ENCODE assay signal across 9 cellular contexts in the genomic region with DNA sequence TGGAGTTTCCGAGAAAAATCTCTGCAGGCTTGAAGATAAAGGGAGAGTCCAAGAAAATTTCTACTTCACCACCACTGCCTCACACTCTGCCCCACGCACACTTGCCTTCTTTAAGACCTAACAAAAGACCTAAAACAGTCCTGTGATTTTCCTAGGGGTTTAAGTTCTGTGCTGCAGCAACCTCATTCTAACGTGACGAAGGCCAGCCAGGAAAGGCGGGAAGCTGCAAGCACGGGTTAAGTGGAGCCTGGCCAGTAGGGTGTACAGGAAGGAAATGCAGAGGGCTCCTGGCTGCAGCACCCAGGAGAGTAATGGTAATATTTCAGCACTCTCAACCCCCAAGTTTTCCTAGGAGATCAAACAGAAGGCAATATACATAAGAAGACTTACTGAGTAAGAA. TPM values are rescaled to one million over a fixed set of nuclear protein-coding genes. Genes with fewer than 3 reads are reported as not detected.
DNase-seq lines count a peak whose midpoint lies in the region; ATAC-seq and TF ChIP-seq lines count a peak whose summit lies in the region.
"Had no signal": no experiment of that assay in that cellular context is flagged by ENCODE, and none has a peak within 500 bp of the region (broad histone marks: within the 10 kb centered on the region; RNA-seq: fewer than 3 reads in every experiment).

No MANE protein-coding gene starts in this region.

- 0 out of 2 replicates have a peak overlapping the region, but pooled peaks have one; percentile 98 for H2AFZ ChIP-seq in GM23338

- no peaks in the 10 kb centered on the region for H3K9me2 ChIP-seq in GM23338 (ENCODE audit: insufficient read depth)

- no peaks in the 10 kb centered on the region for H4K20me1 ChIP-seq in GM23338 (replicated peaks; ENCODE audit: insufficient read depth)

- peaks cover 34% of the 10 kb centered on the region for H3K4me1 Mint-ChIP-seq in GM23338
- H3K4me1 Mint-ChIP-seq in activated CD8-positive, alpha-beta T cell treated with anti-CD3 and anti-CD28 coated beads, Interleukin-2, amount 10 ng/mL, durations not matched to agents 7 days and 5 days (ENCODE audit: low read depth) = peaks cover 21% of the 10 kb centered on the region

- peak; percentile 42 for DNase-seq in GM23338 (ENCODE audit: low spot score)
- DNase-seq in activated CD8-positive, alpha-beta T cell treated with anti-CD3 and anti-CD28 coated beads, Interleukin-2, amount 10 ng/mL, durations not matched to agents 7 days and 5 days = no peak
- peak; percentile 28 to 47 for DNase-seq in heart right ventricle
- peak; percentile 27 for DNase-seq in prostate gland (ENCODE audit: low spot score)
- no peak for DNase-seq in activated CD8-positive, alpha-beta memory T cell treated with anti-CD3 and anti-CD28 coated beads, Interleukin-2, amount 50 U/mL, for 48 hours
- DNase-seq in NCI-H526 treated with DMSO at 0.1 percent for 48 hours (lab: John Stamatoyannopoulos, UW) = no peak
- DNase-seq in NCI-H1048 (lab: John Stamatoyannopoulos, UW) = no peak
- DNase-seq in HAP-1 (ENCODE audit: low spot score in 2 of 2) = no peak

- peaks cover 10% of the 10 kb centered on the region for H3K9me3 Mint-ChIP-seq in GM23338
- H3K9me3 Mint-ChIP-seq in activated CD8-positive, alpha-beta T cell treated with anti-CD3 and anti-CD28 coated beads, Interleukin-2, amount 10 ng/mL, durations not matched to agents 7 days and 5 days (ENCODE audit: insufficient read depth) = no peaks in the 10 kb centered on the region

- no peak for TF ChIP-seq CTCF in GM23338 (conservative IDR thresholded peaks at IDR 0.05; ENCODE audit: low read depth in 2 of 2)
- TF ChIP-seq CTCF in heart right ventricle (IDR thresholded peaks at IDR 0.05) = no peak
- TF ChIP-seq CTCF in prostate gland (IDR thresholded peaks at IDR 0.05) = no peak

- ATAC-seq in GM23338 (peak; percentile 10; the same call in 2 of the 3 replicates), heart right ventricle (peak in 4 of 8 donors; percentile 25 to 43 (median 32))
- ATAC-seq in activated CD8-positive, alpha-beta T cell treated with anti-CD3 and anti-CD28 coated beads, Interleukin-2, amount 10 ng/mL, durations not matched to agents 7 days and 5 days = no peak

- H3K9me3 ChIP-seq in heart right ventricle = no peaks in the 10 kb centered on the region
- no peaks in the 10 kb centered on the region for H3K9me3 ChIP-seq in prostate gland
- H3K9me3 ChIP-seq in HAP-1 = no peaks in the 10 kb centered on the region

- intact Hi-C loops in heart right ventricle (cut with DNase I) (no loop called here), prostate gland (cut with DNase I) (loop anchor here (10.0 kb wide), 1 partner anchor 716 kb away; no protein-coding TSS in a partner anchor)

- CTCF ChIA-PET in activated CD8-positive, alpha-beta T cell treated with anti-CD3 and anti-CD28 coated beads, Interleukin-2, amount 10 ng/mL, durations not matched to agents 7 days and 5 days (lab: Charles Lee) = interaction anchor here (1.2 kb wide), 1 partner anchor 28 kb away, joined by 3 read pairs; no protein-coding TSS in a partner anchor

- peak overlapping the region; percentile 97 for H3K4me2 ChIP-seq in GM23338
- H3K4me2 ChIP-seq: KMS-11 had no signal

- 15 to 23% methylated on average over 6 of the region's 6 CpGs for WGBS in heart right ventricle, 2 donors
- WGBS in prostate gland = 5% methylated on average over 6 of the region's 6 CpGs

- peaks cover 7% of the 10 kb centered on the region for H3K27me3 Mint-ChIP-seq in GM23338 (ENCODE audit: insufficient read depth, low read depth, poor library complexity)
- peaks cover 20% of the 10 kb centered on the region for H3K27me3 Mint-ChIP-seq in activated CD8-positive, alpha-beta T cell treated with anti-CD3 and anti-CD28 coated beads, Interleukin-2, amount 10 ng/mL, durations not matched to agents 7 days and 5 days (ENCODE audit: low read depth)

- H3K27me3 ChIP-seq in GM23338 (ENCODE audit: insufficient read depth) (no peaks in the 10 kb centered on the region), heart right ventricle (no peaks in the 10 kb centered on the region), prostate gland (replicated peaks; ENCODE audit: insufficient read depth) (no peaks in the 10 kb centered on the region), HAP-1 (ENCODE audit: low read depth) (no peaks in the 10 kb centered on the region)

- no peak for TF ChIP-seq POLR2A in prostate gland (IDR thresholded peaks at IDR 0.05)

- H3K4me1 ChIP-seq in GM23338 (ENCODE audit: insufficient read depth) (peaks cover 27% of the 10 kb centered on the region), heart right ventricle (peaks cover 3 to 38% (median 33%) of the 10 kb centered on the region in 9 donors), prostate gland (replicated peaks) (no peaks in the 10 kb centered on the region), HAP-1 (no peaks in the 10 kb centered on the region)

- peak overlapping the region; percentile 88 for H3K4me3 Mint-ChIP-seq in GM23338
- peak overlapping the region; percentile 32 for H3K4me3 Mint-ChIP-seq in activated CD8-positive, alpha-beta T cell treated with anti-CD3 and anti-CD28 coated beads, Interleukin-2, amount 10 ng/mL, durations not matched to agents 7 days and 5 days

- in situ Hi-C loops in HAP-1 (cut with MboI; ENCODE audit: low sequenced_read_pairs) = no loop called here

- H3K27ac ChIP-seq in GM23338 (ENCODE audit: low read depth) = no peak overlapping the region
- peak overlapping the region; percentile 84 to 92 (median 88) for H3K27ac ChIP-seq in heart right ventricle
- peak overlapping the region; percentile 89 to 94 for H3K27ac ChIP-seq in prostate gland
- H3K27ac ChIP-seq: KMS-11 had no signal

- H3K36me3 ChIP-seq in GM23338 (ENCODE audit: insufficient read depth) (no peaks in the 10 kb centered on the region), heart right ventricle (no peaks in the 10 kb centered on the region), prostate gland (no peaks in the 10 kb centered on the region), HAP-1 (replicated peaks) (no peaks in the 10 kb centered on the region)

- peaks cover 20% of the 10 kb centered on the region for H3K79me2 ChIP-seq in GM23338 (replicated peaks; ENCODE audit: insufficient read depth)

- peak overlapping the region; percentile 60; the same call in 1 of the 2 replicates for H3K27ac Mint-ChIP-seq in GM23338
- H3K27ac Mint-ChIP-seq in activated CD8-positive, alpha-beta T cell treated with anti-CD3 and anti-CD28 coated beads, Interleukin-2, amount 10 ng/mL, durations not matched to agents 7 days and 5 days = no peak overlapping the region

- H3F3A ChIP-seq in GM23338 (replicated peaks; ENCODE audit: low read depth) = peaks cover 12% of the 10 kb centered on the region

- peaks cover 8% of the 10 kb centered on the region for H3K36me3 Mint-ChIP-seq in GM23338 (ENCODE audit: low read depth)
- no peaks in the 10 kb centered on the region for H3K36me3 Mint-ChIP-seq in activated CD8-positive, alpha-beta T cell treated with anti-CD3 and anti-CD28 coated beads, Interleukin-2, amount 10 ng/mL, durations not matched to agents 7 days and 5 days (ENCODE audit: low read depth)

- POLR2A ChIA-PET in activated CD8-positive, alpha-beta T cell treated with anti-CD3 and anti-CD28 coated beads, Interleukin-2, amount 10 ng/mL, durations not matched to agents 7 days and 5 days (lab: Charles Lee) = no interaction called here

- peak overlapping the region; percentile 94 for H3K4me3 ChIP-seq in GM23338
- peak overlapping the region in 9 of 10 donors; percentile 69 to 89 (median 79) for H3K4me3 ChIP-seq in heart right ventricle
- H3K4me3 ChIP-seq in prostate gland = peak overlapping the region in 1 of 2 donors; percentile 77
- H3K4me3 ChIP-seq in HAP-1 = no peak overlapping the region

TF ChIP-seq in GM23338, 12 proteins besides CTCF, POLR2A, EP300 and RAD21 (continues in another document):
- TF ChIP-seq POLR2AphosphoS5 (IDR thresholded peaks at IDR 0.05; ENCODE audit: low read depth) (no peak), STAT1 (IDR thresholded peaks at IDR 0.05; ENCODE audit: unreplicated experiment) (no peak), EZH2 (IDR thresholded peaks at IDR 0.05; ENCODE audit: low read depth, unreplicated experiment) (no peak), CREB1 (CRISPR knock-in tag; IDR thresholded peaks at IDR 0.05; ENCODE audit: low read depth) (no peak), ZNF331 (CRISPR knock-in tag; IDR thresholded peaks at IDR 0.05; ENCODE audit: low read depth) (no peak)
- TF ChIP-seq, protein P1, sequence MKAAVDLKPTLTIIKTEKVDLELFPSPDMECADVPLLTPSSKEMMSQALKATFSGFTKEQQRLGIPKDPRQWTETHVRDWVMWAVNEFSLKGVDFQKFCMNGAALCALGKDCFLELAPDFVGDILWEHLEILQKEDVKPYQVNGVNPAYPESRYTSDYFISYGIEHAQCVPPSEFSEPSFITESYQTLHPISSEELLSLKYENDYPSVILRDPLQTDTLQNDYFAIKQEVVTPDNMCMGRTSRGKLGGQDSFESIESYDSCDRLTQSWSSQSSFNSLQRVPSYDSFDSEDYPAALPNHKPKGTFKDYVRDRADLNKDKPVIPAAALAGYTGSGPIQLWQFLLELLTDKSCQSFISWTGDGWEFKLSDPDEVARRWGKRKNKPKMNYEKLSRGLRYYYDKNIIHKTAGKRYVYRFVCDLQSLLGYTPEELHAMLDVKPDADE (IDR thresholded peaks at IDR 0.05) = no peak

RNA-seq across cellular contexts. Expression of gene SPATA6, which starts 1.5 kb away (rescaled TPM):
- 7.5 and 10.6 TPM in 2 replicates for total RNA-seq in GM23338 (2014; rRNA removed; shearing (Covaris generic))
- polyA plus RNA-seq in GM23338 (2016; fragmentation: Nextera tagmentation; extraction: Ambion mirVana) (10.9 and 13.3 TPM in 2 replicates), heart right ventricle (1 to 10 TPM; 1.7 to 4.2 TPM)
- under 1 TPM; 0.89 to 0.95 TPM for total RNA-seq in activated CD8-positive, alpha-beta T cell treated with anti-CD3 and anti-CD28 coated beads, Interleukin-2, amount 10 ng/mL, durations not matched to agents 7 days and 5 days
- total RNA-seq in heart right ventricle (10 to 100 TPM in 5 of 10 donors, 1 to 10 TPM in 5; 4.6 to 13.6 (median 9.7) TPM), prostate gland (10 to 100 TPM; 12.2 to 23.2 TPM)

Comparison
In these comparisons a context has a peak if more than half of its experiments do, and no peak if none do; other contexts are left out.
1. DNase-seq: peak in GM23338 (single experiment), heart right ventricle (2 of 2) and prostate gland (single experiment); none in activated CD8-positive, alpha-beta T cell treated with anti-CD3 and anti-CD28 coated beads, Interleukin-2, amount 10 ng/mL, durations not matched to agents 7 days and 5 days (single experiment), activated CD8-positive, alpha-beta memory T cell treated with anti-CD3 and anti-CD28 coated beads, Interleukin-2, amount 50 U/mL, for 48 hours (single experiment), NCI-H526 treated with DMSO at 0.1 percent for 48 hours (single experiment), NCI-H1048 (single experiment) and HAP-1 (0 of 2).